In the genomic region with DNA sequence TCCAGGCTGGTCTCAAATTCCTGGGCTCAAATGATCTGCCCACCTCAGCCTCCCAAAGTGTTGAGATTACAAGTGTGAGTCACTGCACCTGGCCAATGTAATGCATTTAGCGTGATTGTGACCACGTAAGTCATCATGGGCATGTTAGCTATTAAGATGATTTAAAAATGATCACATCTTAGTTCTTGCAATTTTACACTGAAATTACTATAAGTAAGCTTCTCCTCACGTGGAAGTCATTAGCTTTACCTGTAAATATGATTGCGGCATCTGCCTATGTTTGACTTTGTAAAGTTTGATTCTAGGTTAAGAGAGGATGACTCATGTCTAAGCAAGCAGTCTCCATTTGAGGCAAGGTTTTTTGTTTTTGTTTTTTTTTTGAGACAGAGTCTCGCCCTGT, we compare ENCODE assay signal across 15 cellular contexts.
DNase-seq lines count a peak whose midpoint lies in the region; TF ChIP-seq lines count a peak whose summit lies in the region.
"Had no signal": no experiment of that assay in that cellular context is flagged by ENCODE, and none has a peak within 500 bp of the region (broad histone marks: within the 10 kb centered on the region; RNA-seq: fewer than 3 reads in every experiment).

No MANE protein-coding gene starts in this region.

- TF ChIP-seq CTCF in epithelial cell of esophagus (IDR thresholded peaks at IDR 0.05; ENCODE audit: insufficient read depth, low read depth, low read length, missing control alignments): no peak

- no peak overlapping the region for H3K56ac ChIP-seq in mesendoderm (ENCODE audit: low read length)

- no peak overlapping the region for H4K5ac ChIP-seq in mesendoderm (ENCODE audit: low read length)

- H3K27ac ChIP-seq in mesendoderm (ENCODE audit: low read depth, low read length): no peak overlapping the region
- H3K27ac ChIP-seq: A549, C4-2B, GM23248 had no signal

- H3K9ac ChIP-seq in mesendoderm (ENCODE audit: low read length): no peak overlapping the region
- H3K9ac ChIP-seq: GM23248 had no signal

- no CpG with 5 or more reads among the region's 5 CpGs for WGBS in mesendoderm (ENCODE audit: extremely low coverage, insufficient coverage, low lambda C conversion rate)

- H3K27me3 ChIP-seq in mesendoderm (ENCODE audit: insufficient read depth, low read length, poor library complexity): no peaks in the 10 kb centered on the region
- H3K27me3 ChIP-seq: BE2C had no signal

- peak overlapping the region; percentile 3 for H2BK120ac ChIP-seq in mesendoderm (ENCODE audit: low read depth, low read length)

- H3K79me1 ChIP-seq in mesendoderm (ENCODE audit: low read length): no peaks in the 10 kb centered on the region

- H3K18ac ChIP-seq in mesendoderm (ENCODE audit: low read length): no peak overlapping the region

- no peaks in the 10 kb centered on the region for H3K4me1 ChIP-seq in mesendoderm (ENCODE audit: control insufficient read depth, low read depth, low read length)
- H3K4me1 ChIP-seq: A549, BE2C had no signal

- H3K4me2 ChIP-seq in mesendoderm (ENCODE audit: low read length): no peak overlapping the region
- H3K4me2 ChIP-seq: A549 had no signal

- no peak overlapping the region for H2AK5ac ChIP-seq in mesendoderm (ENCODE audit: low read length)

- H2BK5ac ChIP-seq in mesendoderm (ENCODE audit: low read length): no peak overlapping the region

- H4K8ac ChIP-seq in mesendoderm (ENCODE audit: low read depth, low read length): no peak overlapping the region

- H3K23ac ChIP-seq in mesendoderm (ENCODE audit: low read length): no peak overlapping the region

- no peak overlapping the region for H2BK15ac ChIP-seq in mesendoderm (replicated peaks; ENCODE audit: low read depth)

- H3K4ac ChIP-seq in mesendoderm (ENCODE audit: low read depth, low read length): no peak overlapping the region

- no peak overlapping the region for H3K4me3 ChIP-seq in epithelial cell of esophagus (ENCODE audit: low read length)
- H3K4me3 ChIP-seq in mesendoderm (ENCODE audit: low read length): no peak overlapping the region
- H3K4me3 ChIP-seq: A549, GM12878, GM23248 had no signal

- DNase-seq in DMS53 (lab: John Stamatoyannopoulos, UW) (peak; percentile 83), NCI-H69 (lab: John Stamatoyannopoulos, UW) (peak; percentile 39), epithelial cell of esophagus (ENCODE audit: low read depth) (peak; percentile 55), mesendoderm (no peak), COLO668 (lab: John Stamatoyannopoulos, UW; ENCODE audit: unreplicated experiment) (no peak), SW 1271 (lab: John Stamatoyannopoulos, UW) (no peak)
- DNase-seq in stimulated activated CD4-positive, alpha-beta T cell treated with anti-CD3 and anti-CD28 coated beads, Interleukin-4, amount 100 ng/mL, for 1 hour: no peak
- DNase-seq: BE2C; CD4-positive, alpha-beta memory T cell; COR-L47; IMR-90 had no signal

- H3K79me2 ChIP-seq in mesendoderm (ENCODE audit: control insufficient read depth, insufficient read depth, low read length): no peaks in the 10 kb centered on the region

- no peaks in the 10 kb centered on the region for H3K36me3 ChIP-seq in mesendoderm (ENCODE audit: control insufficient read depth, insufficient read depth, low read length)
- H3K36me3 ChIP-seq: BE2C had no signal

Comparison
In these comparisons a context has a peak if more than half of its experiments do, and no peak if none do; other contexts are left out.
1. DNase-seq: peak in DMS53 (single experiment), NCI-H69 (single experiment) and epithelial cell of esophagus (single experiment); none in mesendoderm (single experiment), stimulated activated CD4-positive, alpha-beta T cell treated with anti-CD3 and anti-CD28 coated beads, Interleukin-4, amount 100 ng/mL, for 1 hour (single experiment), COLO668 (single experiment) and SW 1271 (0 of 2).